ENCODE assay signal across 27 cellular contexts in the genomic region with DNA sequence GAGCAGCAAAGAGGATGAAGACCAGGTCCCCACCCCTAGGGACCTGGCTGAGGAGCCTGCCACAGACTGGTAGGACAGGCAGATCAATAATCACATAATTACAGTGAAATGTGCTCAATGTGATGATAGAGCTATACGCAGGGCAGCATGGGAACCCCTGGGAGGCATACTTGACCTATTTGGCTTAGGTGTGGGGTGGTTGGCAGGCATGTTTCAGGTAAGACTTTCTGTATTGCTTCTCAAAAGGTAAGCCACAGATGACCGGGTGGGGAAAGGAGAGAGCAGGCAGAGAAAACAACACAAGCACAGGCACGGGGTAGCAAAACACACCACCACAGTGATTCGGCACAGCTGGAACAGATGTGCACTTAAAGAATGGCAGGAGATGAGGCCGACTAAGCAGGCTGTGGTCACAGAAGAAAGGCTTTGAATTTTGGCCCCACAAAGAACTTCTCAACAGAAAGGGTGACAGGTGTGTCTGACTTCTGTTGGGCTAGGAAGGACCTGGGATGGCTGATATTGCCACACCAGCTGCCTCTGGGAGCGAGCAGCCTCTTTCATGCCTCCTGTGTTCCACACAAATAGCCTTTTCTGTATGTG.
"Had no signal": no experiment of that assay in that cellular context is flagged by ENCODE, and none has a peak within 500 bp of the region (broad histone marks: within the 10 kb centered on the region; RNA-seq: fewer than 3 reads in every experiment).

No MANE protein-coding gene starts in this region.

- H3K27ac ChIP-seq: adrenal gland, Peyer's patch, RWPE1, SJCRH30, VCaP had no signal

- H3K27me3 Mint-ChIP-seq: activated CD4-positive, alpha-beta T cell treated with anti-CD3 and anti-CD28 coated beads for 36 hours; activated naive CD8-positive, alpha-beta T cell treated with anti-CD3 and anti-CD28 coated beads, Interleukin-2, amount 10 ng/mL, durations not matched to agents 7 days and 5 days had no signal

- H3K27ac Mint-ChIP-seq: activated CD4-positive, alpha-beta T cell treated with anti-CD3 and anti-CD28 coated beads for 36 hours; activated CD8-positive, alpha-beta T cell treated with anti-CD3 and anti-CD28 coated beads, Interleukin-2, amount 10 ng/mL, durations not matched to agents 7 days and 5 days; activated naive CD8-positive, alpha-beta T cell treated with anti-CD3 and anti-CD28 coated beads, Interleukin-2, amount 10 ng/mL, durations not matched to agents 7 days and 5 days had no signal

- H3K4me1 Mint-ChIP-seq: activated CD4-positive, alpha-beta T cell treated with anti-CD3 and anti-CD28 coated beads for 36 hours; activated naive CD8-positive, alpha-beta T cell treated with anti-CD3 and anti-CD28 coated beads, Interleukin-2, amount 10 ng/mL, durations not matched to agents 7 days and 5 days had no signal

- H3K9me3 Mint-ChIP-seq: activated naive CD8-positive, alpha-beta T cell treated with anti-CD3 and anti-CD28 coated beads, Interleukin-2, amount 10 ng/mL, durations not matched to agents 7 days and 5 days had no signal

- H3K9me3 ChIP-seq: adrenal gland, Peyer's patch, SJCRH30, SK-N-SH had no signal

- H3K4me3 ChIP-seq: adrenal gland, Peyer's patch, SJCRH30 had no signal

- H3K27me3 ChIP-seq: adrenal gland, Peyer's patch, SJCRH30 had no signal

- H3K9me2 ChIP-seq: SK-N-SH had no signal

- H3K4me2 ChIP-seq: SK-N-SH had no signal

- DNase-seq: activated CD4-positive, alpha-beta T cell treated with anti-CD3 and anti-CD28 coated beads for 36 hours; activated CD4-positive, alpha-beta T cell treated with anti-CD3 and anti-CD28 coated beads, Interleukin-2, amount 50 U/mL, for 4 hours; activated CD8-positive, alpha-beta memory T cell treated with anti-CD3 and anti-CD28 coated beads, Interleukin-2, amount 50 U/mL, for 48 hours; activated CD8-positive, alpha-beta T cell treated with anti-CD3 and anti-CD28 coated beads, Interleukin-2, amount 10 ng/mL, durations not matched to agents 7 days and 5 days; activated naive CD4-positive, alpha-beta T cell treated with anti-CD3 and anti-CD28 coated beads, Interleukin-2, amount 50 U/mL, for 16 hours; activated naive CD8-positive, alpha-beta T cell treated with anti-CD3 and anti-CD28 coated beads, Interleukin-2, amount 10 ng/mL, durations not matched to agents 7 days and 5 days; activated T-cell treated with anti-CD3 and anti-CD28 coated beads, Interleukin-2, amount 50 U/mL, for 1 hour; adrenal gland; anterior cingulate cortex; cerebellar nuclear complex; Kasumi-1; NCI-H1092; NCI-H1417; NCI-H1694; NCI-H2029; NCI-H2107; NCI-H2171 treated with DMSO at 0.1 percent for 48 hours; NCI-H226; NCI-H526; NCI-H774; Peyer's patch; Right ventricle myocardium superior; SK-N-SH; T-helper 1 cell had no signal

- H3K4me1 ChIP-seq: adrenal gland, SJCRH30 had no signal

- ATAC-seq: activated CD4-positive, alpha-beta T cell treated with anti-CD3 and anti-CD28 coated beads for 36 hours; activated CD8-positive, alpha-beta T cell treated with anti-CD3 and anti-CD28 coated beads, Interleukin-2, amount 10 ng/mL, durations not matched to agents 7 days and 5 days had no signal

- H3K4me3 Mint-ChIP-seq: activated CD4-positive, alpha-beta T cell treated with anti-CD3 and anti-CD28 coated beads for 36 hours; activated CD8-positive, alpha-beta T cell treated with anti-CD3 and anti-CD28 coated beads, Interleukin-2, amount 10 ng/mL, durations not matched to agents 7 days and 5 days; activated naive CD8-positive, alpha-beta T cell treated with anti-CD3 and anti-CD28 coated beads, Interleukin-2, amount 10 ng/mL, durations not matched to agents 7 days and 5 days had no signal
